ENCODE assay signal across 18 cellular contexts in the genomic region with DNA sequence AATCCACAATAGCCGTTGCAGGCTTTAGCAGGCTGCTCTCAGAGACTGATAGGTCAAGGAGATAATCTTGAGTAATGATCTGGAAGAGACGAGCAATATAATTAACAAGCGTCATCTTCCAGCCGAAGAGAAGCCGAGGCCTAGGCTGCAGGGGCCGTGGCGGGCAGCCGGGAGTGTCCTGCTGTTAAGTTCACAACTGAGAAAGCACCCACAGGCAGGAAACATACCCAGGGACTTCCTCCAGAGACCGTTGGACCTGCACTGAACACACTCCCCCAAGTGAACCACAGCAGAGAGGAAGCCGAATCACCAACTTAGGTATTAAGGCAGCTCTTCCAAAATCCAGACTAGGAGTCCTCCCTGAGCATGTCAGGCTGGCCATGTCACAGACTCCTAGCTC.
"Had no signal": no experiment of that assay in that cellular context is flagged by ENCODE, and none has a peak within 500 bp of the region (broad histone marks: within the 10 kb centered on the region; RNA-seq: fewer than 3 reads in every experiment).

No MANE protein-coding gene starts in this region.

- H3K9me3 ChIP-seq: mucosa of descending colon, pancreas, prostate gland, stomach, thoracic aorta, transverse colon had no signal

- H3K27ac ChIP-seq: coronary artery, heart left ventricle, pancreas, prostate gland, stomach, thoracic aorta, transverse colon had no signal

- H3K4me1 Mint-ChIP-seq: natural killer cell had no signal

- H3K36me3 ChIP-seq: heart left ventricle, pancreas, prostate gland, stomach, thoracic aorta, transverse colon had no signal

- ATAC-seq: heart left ventricle, mucosa of descending colon, natural killer cell, pancreas had no signal

- H3K4me3 ChIP-seq: coronary artery, heart left ventricle, mucosa of descending colon, pancreas, prostate gland, stomach, thoracic aorta, transverse colon had no signal

- H3K27me3 ChIP-seq: pancreas, transverse colon had no signal

- H3K4me3 Mint-ChIP-seq: natural killer cell, neural crest cell had no signal

- H3K36me3 Mint-ChIP-seq: natural killer cell had no signal

- DNase-seq: effector CD8-positive, alpha-beta T cell; heart left ventricle; hippocampal formation; kidney glomerular epithelial cell; mucosa of descending colon; natural killer cell; occipital lobe; pancreas; small intestine; stimulated activated CD4-positive, alpha-beta T cell treated with anti-CD3 and anti-CD28 coated beads, Interleukin-12 subunit alpha, Interleukin-12 subunit beta, amount 100 ng/mL, for 4 hours; stimulated activated naive CD4-positive, alpha-beta T cell; stomach; substantia nigra; transverse colon had no signal

- H3K4me1 ChIP-seq: heart left ventricle, prostate gland, stomach, transverse colon had no signal

- H3K27ac Mint-ChIP-seq: natural killer cell had no signal
